Comparison of ENCODE assay signal across 23 cellular contexts in genomic region chrY:6909157-6909556, GRCh38. TPM values are rescaled to one million over a fixed set of nuclear protein-coding genes. Genes with fewer than 3 reads are reported as not detected.
DNase-seq lines count a peak whose midpoint lies in the region; ATAC-seq and TF ChIP-seq lines count a peak whose summit lies in the region.
"Had no signal": no experiment of that assay in that cellular context is flagged by ENCODE, and none has a peak within 500 bp of the region (broad histone marks: within the 10 kb centered on the region; RNA-seq: fewer than 3 reads in every experiment).

No MANE protein-coding gene starts in this region.

- no peak overlapping the region for H2AK5ac ChIP-seq in mesendoderm (ENCODE audit: low read length)

- H3K4ac ChIP-seq in mesendoderm (ENCODE audit: low read depth, low read length), result peak overlapping the region; percentile 70

- H3K36me3 ChIP-seq in ectodermal cell (ENCODE audit: control insufficient read depth, insufficient read depth, low read length) (no peaks in the 10 kb centered on the region), mesendoderm (ENCODE audit: control insufficient read depth, insufficient read depth, low read length) (no peaks in the 10 kb centered on the region), upper lobe of right lung (no peaks in the 10 kb centered on the region), aorta (ENCODE audit: control insufficient read depth in 1 of 2, insufficient read depth in 2 of 2, low read length in 1 of 2) (no peaks in the 10 kb centered on the region)
- H3K36me3 ChIP-seq: breast epithelium, tibial artery had no signal

- DNase-seq in activated T-cell treated with anti-CD3 and anti-CD28 coated beads, Interleukin-2, amount 50 U/mL, for 72 hours, result no peak
- DNase-seq in activated T-cell treated with anti-CD3 and anti-CD28 coated beads, Interleukin-2, amount 50 U/mL, for 24 hours, result no peak
- peak; percentile 83 for DNase-seq in mesendoderm
- peak; percentile 59 for DNase-seq in upper lobe of right lung
- no peak for DNase-seq in aorta
- no peak for DNase-seq in amygdala (lab: John Stamatoyannopoulos, UW)
- DNase-seq: activated naive CD4-positive, alpha-beta T cell treated with Interleukin-2 at 50 U/mL for 16 hours; effector CD4-positive, alpha-beta T cell; GOT3; NCI-H187 treated with DMSO at 0.1 percent for 48 hours; NCI-H524 treated with DMSO at 0.1 percent for 48 hours; retina; tibial artery had no signal

- H3K79me2 ChIP-seq in mesendoderm (ENCODE audit: control insufficient read depth, insufficient read depth, low read length), result peaks cover 21% of the 10 kb centered on the region

- no peaks in the 10 kb centered on the region for H3K27me3 Mint-ChIP-seq in activated T-cell treated with anti-CD3 and anti-CD28 coated beads, Interleukin-2, amount 50 U/mL, for 72 hours (ENCODE audit: low read depth)
- no peaks in the 10 kb centered on the region for H3K27me3 Mint-ChIP-seq in activated T-cell treated with anti-CD3 and anti-CD28 coated beads, Interleukin-2, amount 50 U/mL, for 24 hours

- H3K18ac ChIP-seq in mesendoderm (ENCODE audit: low read length), result peak overlapping the region; percentile 51

- peak overlapping the region; percentile 82 for H3K56ac ChIP-seq in mesendoderm (ENCODE audit: low read length)

- no peaks in the 10 kb centered on the region for H3K4me1 Mint-ChIP-seq in activated T-cell treated with anti-CD3 and anti-CD28 coated beads, Interleukin-2, amount 50 U/mL, for 72 hours (ENCODE audit: low read depth)
- no peaks in the 10 kb centered on the region for H3K4me1 Mint-ChIP-seq in activated T-cell treated with anti-CD3 and anti-CD28 coated beads, Interleukin-2, amount 50 U/mL, for 24 hours (ENCODE audit: low read depth)
- H3K4me1 Mint-ChIP-seq: nephron had no signal

- H3K4me1 ChIP-seq in ectodermal cell (ENCODE audit: control insufficient read depth, insufficient read depth, low read length) (peaks cover 7% of the 10 kb centered on the region), mesendoderm (ENCODE audit: control insufficient read depth, low read depth, low read length) (no peaks in the 10 kb centered on the region), upper lobe of right lung (no peaks in the 10 kb centered on the region), aorta (ENCODE audit: control insufficient read depth in 1 of 2, insufficient read depth in 2 of 2, low read length in 2 of 2) (no peaks in the 10 kb centered on the region)
- H3K4me1 ChIP-seq: breast epithelium had no signal

- H3K27me3 ChIP-seq in ectodermal cell (ENCODE audit: control insufficient read depth, insufficient read depth, low read length, poor library complexity, severe bottlenecking) (no peaks in the 10 kb centered on the region), mesendoderm (ENCODE audit: insufficient read depth, low read length, poor library complexity) (no peaks in the 10 kb centered on the region), upper lobe of right lung (no peaks in the 10 kb centered on the region), aorta (ENCODE audit: control insufficient read depth in 1 of 2, insufficient read depth in 2 of 2, low read length in 1 of 2) (no peaks in the 10 kb centered on the region)
- H3K27me3 ChIP-seq: breast epithelium had no signal

- 0% methylated on average over 12 to 13 of the region's 13 CpGs for WGBS in ectodermal cell, 2 experiments
- WGBS in mesendoderm (ENCODE audit: extremely low coverage, insufficient coverage, low lambda C conversion rate), result no CpG with 5 or more reads among the region's 13 CpGs
- WGBS in aorta, 2 donors, result 2% methylated on average over 13 of the region's 13 CpGs; no CpG with 5 or more reads in 1 of the 2 donors

- no peak overlapping the region for H2BK15ac ChIP-seq in mesendoderm (replicated peaks; ENCODE audit: low read depth)

- H3K27ac ChIP-seq in ectodermal cell (ENCODE audit: insufficient read depth, low read depth, low read length, poor library complexity, severe bottlenecking) (peak overlapping the region; percentile 26), mesendoderm (ENCODE audit: low read depth, low read length) (peak overlapping the region; percentile 81), upper lobe of right lung (no peak overlapping the region), aorta (ENCODE audit: low read depth in 1 of 2, low read length in 2 of 2) (no peak overlapping the region)
- H3K27ac ChIP-seq: breast epithelium, C4-2B, tibial artery had no signal

- H2BK120ac ChIP-seq in mesendoderm (ENCODE audit: low read depth, low read length), result peak overlapping the region; percentile 28

- intact Hi-C loops in upper lobe of right lung (cut with DNase I) (no loop called here), aorta (cut with DNase I) (no loop called here)

- H3K79me1 ChIP-seq in mesendoderm (ENCODE audit: low read length), result no peaks in the 10 kb centered on the region

- H3K4me3 ChIP-seq in ectodermal cell (ENCODE audit: insufficient read depth, low read depth, low read length), result peak overlapping the region; percentile 63
- no peak overlapping the region for H3K4me3 ChIP-seq in mesendoderm (ENCODE audit: low read length)
- H3K4me3 ChIP-seq in upper lobe of right lung, result no peak overlapping the region
- peak overlapping the region in 1 of 2 donors; percentile 48 for H3K4me3 ChIP-seq in aorta (ENCODE audit: low read length in 2 of 2)
- H3K4me3 ChIP-seq: breast epithelium, lung had no signal

- TF ChIP-seq CTCF in upper lobe of right lung (IDR thresholded peaks at IDR 0.05), result no peak

- peak overlapping the region; percentile 27 for H3K4me2 ChIP-seq in mesendoderm (ENCODE audit: low read length)

- H4K5ac ChIP-seq in mesendoderm (ENCODE audit: low read length), result no peak overlapping the region

- peak overlapping the region in 1 of 2 donors; percentile 77 for H3K4me3 Mint-ChIP-seq in activated T-cell treated with anti-CD3 and anti-CD28 coated beads, Interleukin-2, amount 50 U/mL, for 72 hours
- no peak overlapping the region for H3K4me3 Mint-ChIP-seq in activated T-cell treated with anti-CD3 and anti-CD28 coated beads, Interleukin-2, amount 50 U/mL, for 24 hours
- H3K4me3 Mint-ChIP-seq: nephron had no signal

- H2BK5ac ChIP-seq in mesendoderm (ENCODE audit: low read length), result no peak overlapping the region

- peak overlapping the region; percentile 54 for H3K27ac Mint-ChIP-seq in activated T-cell treated with anti-CD3 and anti-CD28 coated beads, Interleukin-2, amount 50 U/mL, for 72 hours
- no peak overlapping the region for H3K27ac Mint-ChIP-seq in activated T-cell treated with anti-CD3 and anti-CD28 coated beads, Interleukin-2, amount 50 U/mL, for 24 hours
- H3K27ac Mint-ChIP-seq: nephron had no signal

- no peaks in the 10 kb centered on the region for H3K9me3 Mint-ChIP-seq in activated T-cell treated with anti-CD3 and anti-CD28 coated beads, Interleukin-2, amount 50 U/mL, for 72 hours
- no peaks in the 10 kb centered on the region for H3K9me3 Mint-ChIP-seq in activated T-cell treated with anti-CD3 and anti-CD28 coated beads, Interleukin-2, amount 50 U/mL, for 24 hours
- H3K9me3 Mint-ChIP-seq: nephron had no signal

- H3K9me3 ChIP-seq in ectodermal cell (ENCODE audit: control insufficient read depth, low read length), result no peaks in the 10 kb centered on the region
- H3K9me3 ChIP-seq in upper lobe of right lung, result no peaks in the 10 kb centered on the region
- H3K9me3 ChIP-seq in aorta (ENCODE audit: control insufficient read depth, low read length), result no peaks in the 10 kb centered on the region
- H3K9me3 ChIP-seq: breast epithelium, tibial artery had no signal

- no peaks in the 10 kb centered on the region for H3K36me3 Mint-ChIP-seq in activated T-cell treated with anti-CD3 and anti-CD28 coated beads, Interleukin-2, amount 50 U/mL, for 72 hours (ENCODE audit: insufficient read depth in 2 of 2)
- H3K36me3 Mint-ChIP-seq in activated T-cell treated with anti-CD3 and anti-CD28 coated beads, Interleukin-2, amount 50 U/mL, for 24 hours (ENCODE audit: low read depth), result no peaks in the 10 kb centered on the region

- H3K9ac ChIP-seq in mesendoderm (ENCODE audit: low read length), result peak overlapping the region; percentile 73

- H3K23ac ChIP-seq in mesendoderm (ENCODE audit: low read length), result no peak overlapping the region

- ATAC-seq in activated T-cell treated with anti-CD3 and anti-CD28 coated beads, Interleukin-2, amount 50 U/mL, for 72 hours (replicated peaks in 1 of 2), result no peak
- ATAC-seq in upper lobe of right lung (peak; percentile 28), GM21381 (IDR thresholded peaks at IDR 0.05; ENCODE audit: unreplicated experiment) (no peak), aorta (ENCODE audit: low FRiP score) (no peak)
- ATAC-seq: SK-N-SH treated with all-trans-retinoic acid at 6 μM for 48 hours had no signal

- no peak overlapping the region for H4K8ac ChIP-seq in mesendoderm (ENCODE audit: low read depth, low read length)

RNA-seq across cellular contexts. Expression of gene TBL1Y, which starts 1.3 kb away (rescaled TPM):
- not detected for total RNA-seq in activated T-cell treated with anti-CD3 and anti-CD28 coated beads, Interleukin-2, amount 50 U/mL, for 72 hours
- 4.8 TPM for polyA plus RNA-seq in ectodermal cell (2013, experiment 1 of 4)
- 4.3 TPM for polyA plus RNA-seq in ectodermal cell (2013, experiment 2 of 4)
- polyA plus RNA-seq in ectodermal cell (2013, experiment 3 of 4), result 4.0 TPM
- 3.7 TPM for polyA plus RNA-seq in ectodermal cell (2013, experiment 4 of 4)
- 3.7 TPM for polyA plus RNA-seq in mesendoderm (2013, experiment 1 of 2)
- 4.0 TPM for polyA plus RNA-seq in mesendoderm (2013, experiment 2 of 2)
- total RNA-seq in upper lobe of right lung (2.1 TPM), aorta (not detected)
- polyA plus RNA-seq in aorta, result not detected
- total RNA-seq: A172, Daoy, lung, MCF 10A had no signal

RNA-seq across cellular contexts. Expression of gene AMELY, which starts 2.4 kb away (rescaled TPM):
- total RNA-seq in activated T-cell treated with anti-CD3 and anti-CD28 coated beads, Interleukin-2, amount 50 U/mL, for 72 hours, result not detected
- not detected for polyA plus RNA-seq in ectodermal cell (2013, experiment 1 of 4)
- polyA plus RNA-seq in ectodermal cell (2013, experiment 2 of 4), result not detected
- polyA plus RNA-seq in ectodermal cell (2013, experiment 3 of 4), result not detected
- polyA plus RNA-seq in ectodermal cell (2013, experiment 4 of 4), result not detected
- 0.32 TPM for polyA plus RNA-seq in mesendoderm (2013, experiment 1 of 2)
- polyA plus RNA-seq in mesendoderm (2013, experiment 2 of 2), result 0.14 TPM
- total RNA-seq in upper lobe of right lung (not detected), aorta (not detected)
- not detected for polyA plus RNA-seq in aorta
- total RNA-seq: A172, breast epithelium, Daoy, lung, MCF 10A had no signal
- polyA plus RNA-seq: lung had no signal

Comparison
In these comparisons a context has a peak if more than half of its experiments do, and no peak if none do; other contexts are left out.
1. DNase-seq: peak in mesendoderm (single experiment) and upper lobe of right lung (single experiment); none in activated T-cell treated with anti-CD3 and anti-CD28 coated beads, Interleukin-2, amount 50 U/mL, for 72 hours (0 of 2), activated T-cell treated with anti-CD3 and anti-CD28 coated beads, Interleukin-2, amount 50 U/mL, for 24 hours (single experiment), aorta (0 of 2) and amygdala (0 of 56).
2. H3K27ac ChIP-seq: peak in ectodermal cell (single experiment) and mesendoderm (single experiment); none in upper lobe of right lung (single experiment) and aorta (0 of 2).